18 cellular contexts compared by ENCODE assay signal in genomic region chr2:151027147-151027546, GRCh38.
"Had no signal": no experiment of that assay in that cellular context is flagged by ENCODE, and none has a peak within 500 bp of the region (broad histone marks: within the 10 kb centered on the region; RNA-seq: fewer than 3 reads in every experiment).

No MANE protein-coding gene starts in this region.

- H3K27ac ChIP-seq: ascending aorta, breast epithelium, esophagus squamous epithelium, left lung, ovary, thoracic aorta had no signal

- H3K4me3 ChIP-seq: ascending aorta, breast epithelium, esophagus squamous epithelium, left lung, ovary, thoracic aorta had no signal

- H3K36me3 ChIP-seq: ascending aorta, breast epithelium, esophagus squamous epithelium, left lung, ovary, thoracic aorta had no signal

- H3K9me3 ChIP-seq: ascending aorta, breast epithelium, esophagus squamous epithelium, left lung, ovary, thoracic aorta had no signal

- DNase-seq: activated CD4-positive, alpha-beta T cell treated with anti-CD3 and anti-CD28 coated beads, Interleukin-2, amount 10 ng/mL, durations not matched to agents 24 days and 14 days; activated CD8-positive, alpha-beta T cell treated with anti-CD3 and anti-CD28 coated beads for 36 hours; activated naive CD4-positive, alpha-beta T cell treated with anti-CD3 and anti-CD28 coated beads, Interleukin-2, amount 10 ng/mL, durations not matched to agents 7 days and 5 days; activated T-cell treated with anti-CD3 and anti-CD28 coated beads, Interleukin-2, amount 50 U/mL, for 1 hour; effector memory CD8-positive, alpha-beta T cell; esophagus squamous epithelium; foreskin melanocyte; glutamatergic neuron; kidney; left lung; naive thymus-derived CD8-positive, alpha-beta T cell; ovary; stimulated activated CD4-positive, alpha-beta T cell treated with anti-CD3 and anti-CD28 coated beads, Interleukin-4, amount 100 ng/mL, for 24 hours had no signal

- H3K4me1 ChIP-seq: breast epithelium, esophagus squamous epithelium, left lung had no signal

- ATAC-seq: activated CD8-positive, alpha-beta T cell treated with anti-CD3 and anti-CD28 coated beads for 36 hours; effector memory CD8-positive, alpha-beta T cell; left lung; naive thymus-derived CD8-positive, alpha-beta T cell; sciatic nerve; stimulated activated effector memory CD8-positive, alpha-beta T cell treated with anti-CD3 and anti-CD28 coated beads, Interleukin-12 subunit alpha, Interleukin-12 subunit beta, amount 100 ng/mL, for 72 hours had no signal

- H3K27me3 ChIP-seq: ascending aorta, breast epithelium, esophagus squamous epithelium, left lung, ovary had no signal
